In genomic region chr7:155458317-155459132, GRCh38 we compare ENCODE assay signal across 11 cellular contexts. TPM values are rescaled to one million over a fixed set of nuclear protein-coding genes. Genes with fewer than 3 reads are reported as not detected.
A peak's percentile ranks its signal among the peaks of the same experiment; 100 is the strongest.
DNase-seq lines count a peak whose midpoint lies in the region; ATAC-seq and TF ChIP-seq lines count a peak whose summit lies in the region.
"Had no signal": no experiment of that assay in that cellular context is flagged by ENCODE, and none has a peak within 500 bp of the region (broad histone marks: within the 10 kb centered on the region; RNA-seq: fewer than 3 reads in every experiment).

No MANE protein-coding gene starts in this region.

- intact Hi-C loops in testis (cut with DNase I; ENCODE audit: low total_unique reads): no loop called here

- peaks cover 85% of the 10 kb centered on the region for H3K27me3 Mint-ChIP-seq in activated T-cell treated with anti-CD3 and anti-CD28 coated beads, Interleukin-2, amount 50 U/mL, for 24 hours
- peaks cover 75% of the 10 kb centered on the region for H3K27me3 Mint-ChIP-seq in activated T-cell treated with anti-CD3 and anti-CD28 coated beads, Interleukin-2, amount 50 U/mL, for 72 hours (ENCODE audit: low read depth)
- peaks cover 34% of the 10 kb centered on the region for H3K27me3 Mint-ChIP-seq in memory B cell

- peak; percentile 51 for DNase-seq in activated T-cell treated with anti-CD3 and anti-CD28 coated beads, Interleukin-2, amount 50 U/mL, for 24 hours
- DNase-seq in activated T-cell treated with anti-CD3 and anti-CD28 coated beads, Interleukin-2, amount 50 U/mL, for 72 hours: no peak
- DNase-seq in astrocyte of the hippocampus (ENCODE audit: low read depth, low spot score) (peak; percentile 28), memory B cell (ENCODE audit: low spot score in 2 of 2) (peak in 1 of 2 donors; percentile 35), testis (no peak), AG20443 (ENCODE audit: low spot score) (no peak)
- no peak for DNase-seq in stimulated activated CD4-positive, alpha-beta T cell treated with anti-CD3 and anti-CD28 coated beads, Interleukin-2, amount 100 ng/mL, for 24 hours
- DNase-seq: SIG-M5 had no signal

- H3K4me3 ChIP-seq in testis: peak overlapping the region; percentile 9 to 20

- WGBS in testis, 2 donors: 1% methylated on average over 44 of the region's 113 CpGs

- TF ChIP-seq POLR2A in testis (IDR thresholded peaks at IDR 0.05): no peak

- peaks cover 22% of the 10 kb centered on the region for H3K4me1 ChIP-seq in testis

- peak overlapping the region; percentile 47 for H3K27ac Mint-ChIP-seq in activated T-cell treated with anti-CD3 and anti-CD28 coated beads, Interleukin-2, amount 50 U/mL, for 24 hours
- no peak overlapping the region for H3K27ac Mint-ChIP-seq in activated T-cell treated with anti-CD3 and anti-CD28 coated beads, Interleukin-2, amount 50 U/mL, for 72 hours
- peak overlapping the region; percentile 68 for H3K27ac Mint-ChIP-seq in memory B cell

- peaks cover 4% of the 10 kb centered on the region for H3K27me3 ChIP-seq in testis

- no peaks in the 10 kb centered on the region for H3K9me3 ChIP-seq in testis

- H3K4me3 Mint-ChIP-seq in activated T-cell treated with anti-CD3 and anti-CD28 coated beads, Interleukin-2, amount 50 U/mL, for 24 hours: no peak overlapping the region
- H3K4me3 Mint-ChIP-seq in activated T-cell treated with anti-CD3 and anti-CD28 coated beads, Interleukin-2, amount 50 U/mL, for 72 hours: peak overlapping the region in 1 of 2 donors; percentile 71
- no peak overlapping the region for H3K4me3 Mint-ChIP-seq in memory B cell

- H3K36me3 Mint-ChIP-seq in activated T-cell treated with anti-CD3 and anti-CD28 coated beads, Interleukin-2, amount 50 U/mL, for 24 hours (ENCODE audit: low read depth): no peaks in the 10 kb centered on the region
- peaks cover 0 to 2% of the 10 kb centered on the region in 2 donors for H3K36me3 Mint-ChIP-seq in activated T-cell treated with anti-CD3 and anti-CD28 coated beads, Interleukin-2, amount 50 U/mL, for 72 hours (ENCODE audit: insufficient read depth in 2 of 2)
- H3K36me3 Mint-ChIP-seq in memory B cell: peaks cover 2% of the 10 kb centered on the region

- H3K27ac ChIP-seq in testis: no peak overlapping the region

- H3K9me3 Mint-ChIP-seq in activated T-cell treated with anti-CD3 and anti-CD28 coated beads, Interleukin-2, amount 50 U/mL, for 24 hours: no peaks in the 10 kb centered on the region
- no peaks in the 10 kb centered on the region for H3K9me3 Mint-ChIP-seq in activated T-cell treated with anti-CD3 and anti-CD28 coated beads, Interleukin-2, amount 50 U/mL, for 72 hours
- H3K9me3 Mint-ChIP-seq in memory B cell: peaks cover 2% of the 10 kb centered on the region

- no peak for ATAC-seq in activated T-cell treated with anti-CD3 and anti-CD28 coated beads, Interleukin-2, amount 50 U/mL, for 72 hours (replicated peaks in 1 of 2)
- no peak for ATAC-seq in memory B cell (ENCODE audit: low read depth)
- ATAC-seq in activated CD4-positive, CD25-positive, alpha-beta regulatory T cell treated with anti-CD3 and anti-CD28 coated beads, Interleukin-2, amount 50 U/mL, for 24 hours: no peak

- H3K36me3 ChIP-seq in testis (ENCODE audit: low read depth, missing control alignments): no peaks in the 10 kb centered on the region

- peaks cover 25% of the 10 kb centered on the region for H3K4me1 Mint-ChIP-seq in activated T-cell treated with anti-CD3 and anti-CD28 coated beads, Interleukin-2, amount 50 U/mL, for 24 hours (ENCODE audit: low read depth)
- peaks cover 33% of the 10 kb centered on the region for H3K4me1 Mint-ChIP-seq in activated T-cell treated with anti-CD3 and anti-CD28 coated beads, Interleukin-2, amount 50 U/mL, for 72 hours (ENCODE audit: low read depth)
- H3K4me1 Mint-ChIP-seq in memory B cell: peaks cover 10% of the 10 kb centered on the region

- no peak for TF ChIP-seq CTCF in testis (IDR thresholded peaks at IDR 0.05)

RNA-seq across cellular contexts. Expression of gene EN2, which starts 0.6 kb away (rescaled TPM):
- not detected for total RNA-seq in activated T-cell treated with anti-CD3 and anti-CD28 coated beads, Interleukin-2, amount 50 U/mL, for 72 hours
- 1 to 10 TPM in 1 of 2 donors, under 1 TPM in 1; 0.81 to 1.6 TPM for total RNA-seq in testis
- polyA plus RNA-seq in testis (ENCODE audit: insufficient read depth, low read depth, low replicate concordance): 1.6 TPM
- total RNA-seq: fibroblast of villous mesenchyme had no signal
- polyA plus RNA-seq: BJ had no signal

Comparison
In these comparisons a context has a peak if more than half of its experiments do, and no peak if none do; other contexts are left out.
1. DNase-seq: peak in activated T-cell treated with anti-CD3 and anti-CD28 coated beads, Interleukin-2, amount 50 U/mL, for 24 hours (single experiment) and astrocyte of the hippocampus (single experiment); none in activated T-cell treated with anti-CD3 and anti-CD28 coated beads, Interleukin-2, amount 50 U/mL, for 72 hours (0 of 2), testis (single experiment), stimulated activated CD4-positive, alpha-beta T cell treated with anti-CD3 and anti-CD28 coated beads, Interleukin-2, amount 100 ng/mL, for 24 hours (0 of 2) and AG20443 (single experiment).